16 cellular contexts compared by ENCODE assay signal in genomic region chr4:153188966-153189801, GRCh38. TPM values are rescaled to one million over a fixed set of nuclear protein-coding genes. Genes with fewer than 3 reads are reported as not detected.
DNase-seq lines count a peak whose midpoint lies in the region; ATAC-seq, FAIRE-seq and TF ChIP-seq lines count a peak whose summit lies in the region.
"Had no signal": no experiment of that assay in that cellular context is flagged by ENCODE, and none has a peak within 500 bp of the region (broad histone marks: within the 10 kb centered on the region; RNA-seq: fewer than 3 reads in every experiment).

No MANE protein-coding gene starts in this region.

- H3K36me3 ChIP-seq in astrocyte (ENCODE audit: insufficient read depth, low read length) (no peaks in the 10 kb centered on the region), kidney (ENCODE audit: control insufficient read depth in 1 of 2, insufficient read depth in 2 of 2, low read length in 2 of 2) (no peaks in the 10 kb centered on the region)

- peaks cover 2% of the 10 kb centered on the region for H3K36me3 Mint-ChIP-seq in astrocyte (ENCODE audit: low read depth, unreplicated experiment)

- H3K4me1 ChIP-seq in astrocyte (ENCODE audit: insufficient read depth, low read length), result peaks cover 3% of the 10 kb centered on the region
- H3K4me1 ChIP-seq in kidney (ENCODE audit: control insufficient read depth in 1 of 2, insufficient read depth in 1 of 2, low read depth in 1 of 2, low read length in 2 of 2), result peaks cover 0 to 5% of the 10 kb centered on the region in 2 donors

- no peak overlapping the region for H3K9ac ChIP-seq in astrocyte (ENCODE audit: low read length)
- H3K9ac ChIP-seq in kidney (ENCODE audit: low read length in 2 of 2), result peak overlapping the region in 1 of 2 donors; percentile 51

- peaks cover 8% of the 10 kb centered on the region for H3K4me1 Mint-ChIP-seq in astrocyte (ENCODE audit: low read depth, unreplicated experiment)

- H4K20me1 ChIP-seq in astrocyte (ENCODE audit: insufficient read depth, low read length), result no peaks in the 10 kb centered on the region

- intact Hi-C loops in kidney (cut with DNase I), result no loop called here

- no peak overlapping the region for H3K4me3 ChIP-seq in astrocyte (ENCODE audit: insufficient read depth, low read depth, low read length)
- H3K4me3 ChIP-seq in kidney (ENCODE audit: low read length in 2 of 2), result no peak overlapping the region

- H3K27me3 Mint-ChIP-seq in astrocyte (ENCODE audit: low read depth, unreplicated experiment), result no peaks in the 10 kb centered on the region

- peak; percentile 45 for DNase-seq in A172 (ENCODE audit: low spot score)
- peak; percentile 38 for DNase-seq in HK-2 (ENCODE audit: unreplicated experiment)
- DNase-seq in astrocyte (ENCODE audit: low read depth), result peak; percentile 66
- no peak for DNase-seq in kidney
- DNase-seq in SK-N-DZ (ENCODE audit: low spot score), result no peak
- DNase-seq in Ammon's horn (ENCODE audit: low spot score), result no peak
- DNase-seq: activated CD4-positive, alpha-beta T cell treated with anti-CD3 and anti-CD28 coated beads, Interleukin-2, amount 50 U/mL, for 48 hours; activated gamma-delta T cell treated with Interleukin-2 at 50 U/mL for 16 hours; dermis blood vessel endothelial cell; DMS79; head of caudate nucleus; mammary epithelial cell; NCI-H1694; posterior cingulate gyrus had no signal

- no peaks in the 10 kb centered on the region for H3K27me3 ChIP-seq in astrocyte (ENCODE audit: insufficient read depth, low read length)

- H3K27ac ChIP-seq in astrocyte (ENCODE audit: low read depth, low read length) (no peak overlapping the region), kidney (ENCODE audit: low read depth in 2 of 2, low read length in 2 of 2) (peak overlapping the region; percentile 42 to 61)

- H3K79me2 ChIP-seq in astrocyte (ENCODE audit: insufficient read depth, low read length), result no peaks in the 10 kb centered on the region

- no peak overlapping the region for H3K4me3 Mint-ChIP-seq in astrocyte (ENCODE audit: unreplicated experiment)

- peak overlapping the region; percentile 3 for H2AFZ ChIP-seq in astrocyte (ENCODE audit: low read depth, low read length)

- ATAC-seq in HG02970 (IDR thresholded peaks at IDR 0.05; ENCODE audit: low FRiP score, unreplicated experiment), result no peak
- no peak for ATAC-seq in HG03565 (IDR thresholded peaks at IDR 0.05; ENCODE audit: unreplicated experiment)

- TF ChIP-seq CTCF in astrocyte (IDR thresholded peaks at IDR 0.05; ENCODE audit: insufficient read depth, low read depth, low read length) (no peak), kidney (IDR thresholded peaks at IDR 0.05; ENCODE audit: borderline replicate concordance, extremely low read depth, insufficient read depth) (no peak)

- peak overlapping the region; percentile 38 for H3K27ac Mint-ChIP-seq in astrocyte (ENCODE audit: unreplicated experiment)

- H3K4me2 ChIP-seq in astrocyte (ENCODE audit: low read length), result no peak overlapping the region

- no peaks in the 10 kb centered on the region for H3K9me3 ChIP-seq in astrocyte (ENCODE audit: insufficient read depth, low read depth, low read length)
- no peaks in the 10 kb centered on the region for H3K9me3 ChIP-seq in kidney (ENCODE audit: control insufficient read depth in 1 of 2, low read length in 2 of 2)

- FAIRE-seq in astrocyte (lab: Jason Lieb, UNC), result peak; percentile 67
- FAIRE-seq in kidney (lab: Jason Lieb, UNC), result peak; percentile 57

- no peaks in the 10 kb centered on the region for H3K9me3 Mint-ChIP-seq in astrocyte (ENCODE audit: unreplicated experiment)

RNA-seq across cellular contexts. Expression of gene TRIM2, which starts 15.1 kb away (rescaled TPM):
- total RNA-seq in A172 (2014; rRNA removed; shearing (Covaris generic)), result 23.7 and 46.6 TPM in 2 replicates
- total RNA-seq in astrocyte (46.4 and 51.8 TPM in 2 replicates), kidney (122 TPM)
- polyA plus RNA-seq in kidney (ENCODE audit: insufficient read depth, low read depth, low replicate concordance), result 23.3 TPM
- polyA plus RNA-seq in SK-N-DZ (2014; cell fraction: cytosol; rRNA removed), result 27.6 and 36.5 TPM in 2 replicates
- polyA plus RNA-seq in SK-N-DZ (2014; cell fraction: nucleus; rRNA removed), result 18.9 and 20.8 TPM in 2 replicates

Comparison
In these comparisons a context has a peak if more than half of its experiments do, and no peak if none do; other contexts are left out.
1. DNase-seq: peak in A172 (single experiment), HK-2 (single experiment) and astrocyte (single experiment); none in kidney (single experiment), SK-N-DZ (single experiment) and Ammon's horn (single experiment).